Comparison of ENCODE assay signal across 21 cellular contexts in the genomic region with DNA sequence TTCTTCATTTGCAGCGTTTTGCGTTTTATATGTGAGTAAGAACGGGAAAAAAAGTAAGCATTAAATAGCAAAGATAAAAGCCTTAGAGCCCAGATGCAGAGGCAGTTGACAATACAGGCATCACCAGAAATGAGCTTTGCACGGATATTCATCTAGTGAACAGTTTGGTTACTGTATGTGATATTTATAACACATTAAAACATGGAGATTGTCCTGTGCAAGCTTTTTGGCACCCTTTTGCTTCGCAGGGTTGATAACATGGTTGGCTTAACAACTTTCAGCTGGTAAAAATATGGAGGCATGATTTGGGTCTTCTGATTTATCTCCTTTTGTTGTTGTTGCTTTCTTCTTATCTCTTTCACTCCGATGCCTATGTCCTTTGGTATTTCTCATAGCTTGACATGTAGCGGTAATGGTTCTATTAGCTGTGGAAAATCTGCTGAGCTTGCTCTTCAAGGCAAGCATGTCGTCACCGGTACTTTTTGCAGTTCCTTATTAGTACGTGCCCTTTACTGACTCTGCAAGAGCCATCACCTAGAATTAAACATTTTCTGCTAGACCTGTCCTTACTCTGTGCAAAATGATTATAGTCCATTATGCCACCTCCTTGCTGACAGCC.
"Had no signal": no experiment of that assay in that cellular context is flagged by ENCODE, and none has a peak within 500 bp of the region (broad histone marks: within the 10 kb centered on the region; RNA-seq: fewer than 3 reads in every experiment).

No MANE protein-coding gene starts in this region.

- H3K4me3 ChIP-seq: adrenal gland, ascending aorta, colonic mucosa, esophagus squamous epithelium, gastrocnemius medialis, lung, right atrium auricular region, tibial artery, uterus had no signal

- DNase-seq: activated B cell treated with CpG ODN at 0.5 μM for 24 hours; activated CD4-positive, alpha-beta T cell treated with anti-CD3 and anti-CD28 coated beads for 36 hours; activated CD4-positive, alpha-beta T cell treated with anti-CD3 and anti-CD28 coated beads, Interleukin-2, amount 50 U/mL, for 4 hours; activated CD8-positive, alpha-beta memory T cell treated with anti-CD3 and anti-CD28 coated beads, Interleukin-2, amount 50 U/mL, for 48 hours; activated naive CD4-positive, alpha-beta T cell; activated T-cell treated with anti-CD3 and anti-CD28 coated beads, Interleukin-2, amount 50 U/mL, for 4 hours; adrenal gland; brain microvascular endothelial cell; colonic mucosa; endodermal cell; esophagus squamous epithelium; gastrocnemius medialis; natural killer cell; stimulated activated CD4-positive, alpha-beta T cell treated with anti-CD3 and anti-CD28 coated beads, Interleukin-1b, Interleukin-23, amount 100 ng/mL, for 48 hours; T-helper 17 cell; tibial artery; uterus had no signal

- H3K27me3 ChIP-seq: adrenal gland, ascending aorta, brain microvascular endothelial cell, colonic mucosa, esophagus squamous epithelium, gastrocnemius medialis, right atrium auricular region, tibial artery, uterus had no signal

- ATAC-seq: activated CD4-positive, alpha-beta T cell treated with anti-CD3 and anti-CD28 coated beads for 36 hours; activated T-cell treated with anti-CD3 and anti-CD28 coated beads, Interleukin-2, amount 50 U/mL, for 4 hours; gastrocnemius medialis; natural killer cell; T-helper 17 cell had no signal

- H3K4me1 ChIP-seq: adrenal gland, colonic mucosa, gastrocnemius medialis, right atrium auricular region, uterus had no signal

- H3K36me3 ChIP-seq: adrenal gland, ascending aorta, brain microvascular endothelial cell, colonic mucosa, esophagus squamous epithelium, gastrocnemius medialis, right atrium auricular region, tibial artery, uterus had no signal

- FAIRE-seq: keratinocyte had no signal

- H3K9me3 ChIP-seq: adrenal gland, ascending aorta, colonic mucosa, esophagus squamous epithelium, gastrocnemius medialis, right atrium auricular region, tibial artery, uterus had no signal

- H3K27ac ChIP-seq: adrenal gland, ascending aorta, brain microvascular endothelial cell, colonic mucosa, esophagus squamous epithelium, gastrocnemius medialis, right atrium auricular region, tibial artery, uterus had no signal
